18 cellular contexts compared by ENCODE assay signal in genomic region chr12:78540621-78541336, GRCh38.
"Had no signal": no experiment of that assay in that cellular context is flagged by ENCODE, and none has a peak within 500 bp of the region (broad histone marks: within the 10 kb centered on the region; RNA-seq: fewer than 3 reads in every experiment).

No MANE protein-coding gene starts in this region.

- H3K4me1 ChIP-seq: body of pancreas, neural progenitor cell, prostate gland, right atrium auricular region, thyroid gland had no signal

- H3K27me3 ChIP-seq: body of pancreas, dorsolateral prefrontal cortex, hepatocyte, neural progenitor cell, right atrium auricular region, thyroid gland had no signal

- ATAC-seq: activated CD4-positive, alpha-beta T cell treated with anti-CD3 and anti-CD28 coated beads for 36 hours; activated CD8-positive, alpha-beta memory T cell treated with anti-CD3 and anti-CD28 coated beads, Interleukin-2, amount 10 ng/mL, durations not matched to agents 7 days and 5 days; body of pancreas; left cardiac atrium; naive thymus-derived CD4-positive, alpha-beta T cell; WTC11 had no signal

- H3K36me3 ChIP-seq: neural progenitor cell, prostate gland, right atrium auricular region, thyroid gland had no signal

- H3K79me2 ChIP-seq: hepatocyte had no signal

- H3K4me3 ChIP-seq: body of pancreas, dorsolateral prefrontal cortex, hepatocyte, neural progenitor cell, prostate gland, right atrium auricular region, thyroid gland had no signal

- DNase-seq: activated CD4-positive, alpha-beta memory T cell treated with anti-CD3 and anti-CD28 coated beads for 36 hours; activated CD4-positive, alpha-beta T cell treated with anti-CD3 and anti-CD28 coated beads for 36 hours; activated CD8-positive, alpha-beta memory T cell treated with anti-CD3 and anti-CD28 coated beads, Interleukin-2, amount 10 ng/mL, durations not matched to agents 7 days and 5 days; amygdala; body of pancreas; dorsolateral prefrontal cortex; left cardiac atrium; mesendoderm; naive thymus-derived CD4-positive, alpha-beta T cell; stimulated activated CD4-positive, alpha-beta T cell treated with anti-CD3 and anti-CD28 coated beads, Interleukin-2, amount 100 ng/mL, for 24 hours; stimulated activated naive CD4-positive, alpha-beta T cell treated with Interleukin-2 at 50 U/mL for 16 hours; thyroid gland had no signal

- H3K27ac ChIP-seq: body of pancreas, dorsolateral prefrontal cortex, epithelial cell of prostate, hepatocyte, neural progenitor cell, prostate gland, right atrium auricular region, thyroid gland had no signal

- H3K9me3 ChIP-seq: body of pancreas, prostate gland, right atrium auricular region, thyroid gland had no signal

- H3K9ac ChIP-seq: neural progenitor cell had no signal

- H3K4me2 ChIP-seq: hepatocyte, neural progenitor cell had no signal

- H2AFZ ChIP-seq: hepatocyte, neural progenitor cell had no signal
